In the genomic region with DNA sequence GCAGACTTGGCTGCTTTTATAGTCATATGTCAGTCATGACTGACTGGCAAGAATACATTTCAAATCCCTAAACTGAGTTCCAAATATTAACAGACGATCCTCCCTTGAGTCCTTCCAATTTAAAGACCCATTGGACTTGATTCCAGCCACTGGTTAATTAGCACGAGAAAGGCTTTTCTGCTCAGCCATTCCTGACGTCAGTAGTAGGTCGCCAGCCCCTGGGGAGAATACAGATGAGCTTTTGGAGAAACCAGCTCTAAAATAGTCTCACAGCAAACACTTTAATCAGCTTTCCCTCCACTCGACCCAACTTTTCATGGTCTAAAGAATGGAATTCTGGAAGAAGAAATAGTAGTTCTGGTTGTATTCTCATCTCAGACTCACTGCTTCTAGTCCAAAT, we compare ENCODE assay signal across 18 cellular contexts.
"Had no signal": no experiment of that assay in that cellular context is flagged by ENCODE, and none has a peak within 500 bp of the region (broad histone marks: within the 10 kb centered on the region; RNA-seq: fewer than 3 reads in every experiment).

No MANE protein-coding gene starts in this region.

- H3K9me3 ChIP-seq: lower lobe of right lung, prostate gland, right atrium auricular region, spleen, tibial artery had no signal

- H3K27ac ChIP-seq: lower lobe of right lung, prostate gland, right atrium auricular region, spleen had no signal

- H3K4me3 ChIP-seq: lower lobe of right lung, prostate gland, right atrium auricular region, spleen, tibial artery had no signal

- H3K27me3 ChIP-seq: right atrium auricular region, tibial artery had no signal

- DNase-seq: activated CD4-positive, alpha-beta memory T cell treated with anti-CD3 and anti-CD28 coated beads, Interleukin-2, amount 10 ng/mL, durations not matched to agents 7 days and 5 days; activated CD4-positive, alpha-beta T cell treated with anti-CD3 and anti-CD28 coated beads for 48 hours; activated effector memory CD4-positive, alpha-beta T cell treated with Interleukin-2 at 50 U/mL for 16 hours; activated naive CD4-positive, alpha-beta T cell treated with anti-CD3 and anti-CD28 coated beads, Interleukin-2, amount 10 ng/mL, durations not matched to agents 7 days and 5 days; activated T-cell treated with anti-CD3 and anti-CD28 coated beads, Interleukin-2, amount 50 U/mL, for 72 hours; effector memory CD4-positive, alpha-beta T cell; foreskin melanocyte; left colon; lower lobe of right lung; naive thymus-derived CD4-positive, alpha-beta T cell; spleen; stimulated activated CD4-positive, alpha-beta T cell treated with anti-CD3 and anti-CD28 coated beads, Interleukin-4, amount 100 ng/mL, for 24 hours; stimulated activated naive CD8-positive, alpha-beta T cell treated with anti-CD3 and anti-CD28 coated beads, Interleukin-15, Interleukin-2, amounts not matched to agents 100 U/mL and 50 U/mL, for 24 hours; SW 1271; T-helper 17 cell; tibial artery had no signal

- H3K4me1 ChIP-seq: lower lobe of right lung, prostate gland, right atrium auricular region, spleen had no signal

- H3K36me3 ChIP-seq: lower lobe of right lung, prostate gland, right atrium auricular region, spleen had no signal
